Comparison of ENCODE assay signal across 2 cellular contexts in genomic region chr20:46609043-46609442, GRCh38.
TF ChIP-seq lines count a peak whose summit lies in the region.

No MANE protein-coding gene starts in this region.

TF ChIP-seq in HEK293, 187 proteins besides CTCF, POLR2A, EP300 and RAD21 (continued from another document):
- peak; percentile 42; the same call in 1 of the 2 replicates for TF ChIP-seq ATF2 (tag by site-specific recombination; IDR thresholded peaks at IDR 0.05; ENCODE audit: low read depth)

TF ChIP-seq in K562, 482 proteins besides CTCF, POLR2A, EP300 and RAD21:
- TF ChIP-seq ATF3 (IDR thresholded peaks at IDR 0.05): peak; percentile 46
- TF ChIP-seq ATF3 (CRISPR knock-in tag; conservative IDR thresholded peaks at IDR 0.05): no peak
- TF ChIP-seq HNRNPH1 (optimal IDR thresholded peaks at IDR 0.05; ENCODE audit: low read depth, low read length): no peak
- peak; percentile 57; the same call in 1 of the 2 replicates for TF ChIP-seq ATF7 (IDR thresholded peaks at IDR 0.05)
- TF ChIP-seq DIDO1 (tag; IDR thresholded peaks at IDR 0.05; ENCODE audit: low read depth): no peak
- 0 out of 2 replicates have a peak, but pooled peaks have one; percentile 11 for TF ChIP-seq JUNB (CRISPR knock-in tag; conservative IDR thresholded peaks at IDR 0.05)
